ENCODE assay signal across 8 cellular contexts in genomic region chr14:23154876-23155587, GRCh38. TPM values are rescaled to one million over a fixed set of nuclear protein-coding genes. Genes with fewer than 3 reads are reported as not detected.
DNase-seq lines count a peak whose midpoint lies in the region; ATAC-seq and TF ChIP-seq lines count a peak whose summit lies in the region.

No MANE protein-coding gene starts in this region.

- H3K4me3 ChIP-seq in A673 (ENCODE audit: low read depth, low read length, poor library complexity, severe bottlenecking), result no peak overlapping the region
- no peak overlapping the region for H3K4me3 ChIP-seq in HUES6 (ENCODE audit: low read depth, low read length)
- H3K4me3 ChIP-seq in mammary epithelial cell (replicated peaks in 1 of 3; ENCODE audit: insufficient read depth in 1 of 3, low read depth in 2 of 3, low read length in 3 of 3), result no peak overlapping the region
- H3K4me3 ChIP-seq in spleen, result peak overlapping the region in 1 of 8 donors; percentile 11

- H4K20me1 ChIP-seq in mammary epithelial cell (ENCODE audit: insufficient read depth, low read length), result no peaks in the 10 kb centered on the region

- H3K27ac ChIP-seq in A673 (ENCODE audit: low read depth, low read length, poor library complexity, severe bottlenecking) (peak overlapping the region; percentile 93), HUES6 (ENCODE audit: low read depth, low read length) (peak overlapping the region; percentile 69), mammary epithelial cell (ENCODE audit: insufficient read depth, low read depth, low read length) (peak overlapping the region; percentile 50), spleen (peak overlapping the region; percentile 36 to 89 (median 80))

- no peak for TF ChIP-seq CTCF in A673 (conservative IDR thresholded peaks at IDR 0.05; ENCODE audit: low read depth, low read length)
- TF ChIP-seq CTCF in mammary epithelial cell (conservative IDR thresholded peaks at IDR 0.05 in 1 of 2, IDR thresholded peaks at IDR 0.05 in 1 of 2; ENCODE audit: extremely low read depth in 1 of 2, insufficient read depth in 1 of 2, low read depth in 1 of 2, low read length in 2 of 2), result no peak
- no peak for TF ChIP-seq CTCF in spleen (IDR thresholded peaks at IDR 0.05 in 8 of 11, conservative IDR thresholded peaks at IDR 0.05 in 3 of 11)
- no peak for TF ChIP-seq CTCF in natural killer cell (IDR thresholded peaks at IDR 0.05)

- DNase-seq in A673 (ENCODE audit: low spot score), result peak; percentile 92
- DNase-seq in mammary epithelial cell, result peak; percentile 58
- DNase-seq in kidney glomerular epithelial cell (lab: John Stamatoyannopoulos, UW), result peak; percentile 52
- DNase-seq in spleen, result no peak
- no peak for DNase-seq in natural killer cell
- DNase-seq in effector CD8-positive, alpha-beta T cell (lab: John Stamatoyannopoulos, UW), result no peak

- peak overlapping the region; percentile 72 for H3K4me2 ChIP-seq in mammary epithelial cell (ENCODE audit: insufficient read depth, low read depth, low read length)

- no peak for ATAC-seq in GM19023 (IDR thresholded peaks at IDR 0.05; ENCODE audit: unreplicated experiment)
- no peak for ATAC-seq in natural killer cell

- intact Hi-C loops in A673 (cut with micrococcal nuclease; ENCODE audit: unreplicated experiment) (no loop called here), mammary epithelial cell (cut with micrococcal nuclease) (no loop called here), spleen (cut with DNase I; ENCODE audit: low total_unique reads) (no loop called here), natural killer cell (cut with micrococcal nuclease) (no loop called here)

- H3K4me1 Mint-ChIP-seq in natural killer cell, result no peaks in the 10 kb centered on the region

- H3K36me3 Mint-ChIP-seq in natural killer cell, result no peaks in the 10 kb centered on the region

- 73% methylated on average over 12 of the region's 12 CpGs for WGBS in mammary epithelial cell (ENCODE audit: low coverage, missing lambda C conversion rate)
- 40 to 55% (median 43%) methylated on average over 12 of the region's 12 CpGs for WGBS in spleen, 5 donors

- peak overlapping the region; percentile 70 for H2AFZ ChIP-seq in mammary epithelial cell (ENCODE audit: low read depth, low read length)

- CTCF ChIA-PET in A673 (lab: Charles Lee) (interaction anchor here (0.6 to 1.4 kb wide), 5 partner anchors 13 to 170 kb away, joined by 3 to 9 read pairs (median 3); no protein-coding TSS in a partner anchor), mammary epithelial cell (lab: Charles Lee; ENCODE audit: low non-redundant PET) (no interaction called here)

- H3K4me1 ChIP-seq in A673 (ENCODE audit: insufficient read depth, low read length, poor library complexity, severe bottlenecking) (peaks cover 43% of the 10 kb centered on the region), HUES6 (ENCODE audit: control insufficient read depth, insufficient read depth, low read length) (peaks cover 31% of the 10 kb centered on the region), mammary epithelial cell (ENCODE audit: insufficient read depth, low read length) (peaks cover 27% of the 10 kb centered on the region), spleen (peaks cover 4 to 42% (median 24%) of the 10 kb centered on the region in 6 donors)

- H3K27me3 Mint-ChIP-seq in natural killer cell (ENCODE audit: low read depth in 2 of 2), result peaks cover 3 to 11% of the 10 kb centered on the region in 2 donors

- H3K27ac Mint-ChIP-seq in natural killer cell, result no peak overlapping the region

- POLR2A ChIA-PET in A673 (lab: Charles Lee; ENCODE audit: low non-redundant PET), result interaction anchor here (0.6 to 0.8 kb wide), 2 partner anchors 13 to 83 kb away, joined by 3 to 4 read pairs; no protein-coding TSS in a partner anchor

- in situ Hi-C loops in mammary epithelial cell (cut with MboI; ENCODE audit: low sequenced_read_pairs in 2 of 2), result no loop called here

- H3K27me3 ChIP-seq in A673 (replicated peaks; ENCODE audit: insufficient read depth, low read depth, low read length, poor library complexity) (no peaks in the 10 kb centered on the region), HUES6 (ENCODE audit: control insufficient read depth, insufficient read depth, low read length) (no peaks in the 10 kb centered on the region), mammary epithelial cell (ENCODE audit: insufficient read depth, low read length) (no peaks in the 10 kb centered on the region), spleen (replicated peaks in 1 of 7) (no peaks in the 10 kb centered on the region)

- H3K9me3 ChIP-seq in A673 (ENCODE audit: low read depth, low read length, poor library complexity, severe bottlenecking) (no peaks in the 10 kb centered on the region), HUES6 (ENCODE audit: control insufficient read depth, insufficient read depth, low read depth, low read length) (no peaks in the 10 kb centered on the region), mammary epithelial cell (replicated peaks; ENCODE audit: insufficient read depth, low read length) (no peaks in the 10 kb centered on the region), spleen (no peaks in the 10 kb centered on the region)

- dilution Hi-C loops in mammary epithelial cell (cut with HindIII; ENCODE audit: low sequenced_read_pairs), result no loop called here

- no peaks in the 10 kb centered on the region for H3K79me2 ChIP-seq in mammary epithelial cell (ENCODE audit: insufficient read depth, low read length)

- BruUV-seq in A673 (replicated peaks; lab: Mats Ljungman, UMichigan) (TSS peak; percentile 85), mammary epithelial cell (replicated peaks; lab: Mats Ljungman, UMichigan) (no TSS peak)

- H3K4me3 Mint-ChIP-seq in natural killer cell, result no peak overlapping the region

- H3K9ac ChIP-seq in HUES6 (ENCODE audit: low read length) (peak overlapping the region; percentile 34), mammary epithelial cell (ENCODE audit: insufficient read depth, low read length) (no peak overlapping the region)

- no peaks in the 10 kb centered on the region for H3K9me3 Mint-ChIP-seq in natural killer cell

- no peak for TF ChIP-seq POLR2A in spleen (IDR thresholded peaks at IDR 0.05)

- H3K36me3 ChIP-seq in A673 (ENCODE audit: insufficient read depth, low read length, poor library complexity, severe bottlenecking), result no peaks in the 10 kb centered on the region
- H3K36me3 ChIP-seq in HUES6 (ENCODE audit: control insufficient read depth, insufficient read depth, low read length), result peaks cover 45% of the 10 kb centered on the region
- H3K36me3 ChIP-seq in mammary epithelial cell (ENCODE audit: insufficient read depth, low read length), result no peaks in the 10 kb centered on the region
- H3K36me3 ChIP-seq in spleen, result peaks cover 0 to 4% (median 0%) of the 10 kb centered on the region in 6 donors

RNA-seq across cellular contexts. Expression of gene SLC7A8, which starts 28.4 kb away (rescaled TPM):
- total RNA-seq in A673 (2021) (18.3 and 24.8 TPM in 2 replicates), mammary epithelial cell (10 to 100 TPM; 25.3 to 74.5 TPM), spleen (100 to 1,000 TPM in 1 of 7 donors, 10 to 100 TPM in 6; 23.5 to 106 (median 68.0) TPM), natural killer cell (1 to 10 TPM in 2 of 3 donors, under 1 TPM in 1; 0.42 to 1.2 (median 1.0) TPM)
- polyA plus RNA-seq in mammary epithelial cell (27.0 TPM), spleen (1 to 10 TPM; 3.5 to 8.7 (median 6.7) TPM)
- polyA minus RNA-seq in mammary epithelial cell, result 110 TPM

RNA-seq across cellular contexts. Expression of gene CEBPE, which starts 36.0 kb away (rescaled TPM):
- not detected in 2 replicates for total RNA-seq in A673 (2021)
- not detected for total RNA-seq in mammary epithelial cell
- polyA plus RNA-seq in mammary epithelial cell, result not detected
- polyA minus RNA-seq in mammary epithelial cell, result not detected
- 1 to 10 TPM in 4 of 7 donors, under 1 TPM in 3; 0.64 to 9.6 (median 1.6) TPM for total RNA-seq in spleen
- polyA plus RNA-seq in spleen, result 1 to 10 TPM; 1.2 to 3.5 (median 1.3) TPM
- not detected for total RNA-seq in natural killer cell

RNA-seq across cellular contexts. Expression of gene CIROP, which starts 50.2 kb away (rescaled TPM):
- total RNA-seq in A673 (2021) (not detected in 2 replicates), mammary epithelial cell (not detected), spleen (not detected), natural killer cell (not detected)
- polyA plus RNA-seq in mammary epithelial cell (not detected), spleen (not detected)
- polyA minus RNA-seq in mammary epithelial cell, result not detected

RNA-seq across cellular contexts. Expression of gene C14orf119, which starts 59.7 kb away (rescaled TPM):
- total RNA-seq in A673 (2021), result 50.3 and 54.5 TPM in 2 replicates
- total RNA-seq in mammary epithelial cell, result 10 to 100 TPM; 39.2 to 57.6 TPM
- polyA plus RNA-seq in mammary epithelial cell, result 95.1 TPM
- polyA minus RNA-seq in mammary epithelial cell, result 38.1 TPM
- 10 to 100 TPM; 34.3 to 43.2 (median 37.8) TPM for total RNA-seq in spleen
- polyA plus RNA-seq in spleen, result 10 to 100 TPM; 28.0 to 47.0 (median 40.2) TPM
- total RNA-seq in natural killer cell, result 10 to 100 TPM; 10.6 to 19.0 (median 14.7) TPM

Comparison
In these comparisons a context has a peak if more than half of its experiments do, and no peak if none do; other contexts are left out.
1. DNase-seq: peak in A673 (single experiment), mammary epithelial cell (single experiment) and kidney glomerular epithelial cell (single experiment); none in spleen (single experiment), natural killer cell (single experiment) and effector CD8-positive, alpha-beta T cell (single experiment).
2. Peak in every context shown above with its lines, with median percentiles within 50 percentile points of each other: H3K27ac ChIP-seq.